ENCODE assay signal across 8 cellular contexts in genomic region chr3:107429330-107430181, GRCh38. TPM values are rescaled to one million over a fixed set of nuclear protein-coding genes. Genes with fewer than 3 reads are reported as not detected.
DNase-seq lines count a peak whose midpoint lies in the region; ATAC-seq, FAIRE-seq and TF ChIP-seq lines count a peak whose summit lies in the region.

No MANE protein-coding gene starts in this region.

- FAIRE-seq in RCC 7860 (lab: Jason Lieb, UNC): no peak

- H3K4me3 ChIP-seq in neural cell (ENCODE audit: low read length): no peak overlapping the region
- H3K4me3 ChIP-seq in suprapubic skin: peak overlapping the region; percentile 77

- ATAC-seq in GM21381 (IDR thresholded peaks at IDR 0.05; ENCODE audit: unreplicated experiment) (peak; percentile 36), foreskin keratinocyte (peak; percentile 76)

- peak; percentile 65 for DNase-seq in DMS 273 treated with DMSO at 0.1 percent for 48 hours (lab: John Stamatoyannopoulos, UW)
- DNase-seq in HS-27A (ENCODE audit: low read depth): peak; percentile 72
- DNase-seq in RCC 7860 (ENCODE audit: low spot score): peak; percentile 68
- DNase-seq in activated gamma-delta T cell treated with anti-CD3 and anti-CD28 coated beads, Interleukin-2, amount 50 U/mL, for 16 hours (ENCODE audit: low read depth): peak; percentile 39
- DNase-seq in foreskin keratinocyte: peak; percentile 59 to 74
- DNase-seq in suprapubic skin (ENCODE audit: low spot score in 2 of 2): peak; percentile 81 to 84

- H3K9me2 ChIP-seq in neural cell (ENCODE audit: insufficient read depth, low read length): no peaks in the 10 kb centered on the region

- no peak overlapping the region for H3K4me2 ChIP-seq in neural cell (ENCODE audit: low read length)

- no peak for TF ChIP-seq POLR2A in suprapubic skin (IDR thresholded peaks at IDR 0.05)

- no peaks in the 10 kb centered on the region for H3K79me2 ChIP-seq in neural cell (replicated peaks; ENCODE audit: insufficient read depth, low read length)

- no peak for TF ChIP-seq RAD21 in neural cell (conservative IDR thresholded peaks at IDR 0.05)

- TF ChIP-seq CTCF in foreskin keratinocyte (conservative IDR thresholded peaks at IDR 0.05) (peak; percentile 95), neural cell (IDR thresholded peaks at IDR 0.05; ENCODE audit: poor library complexity, severe bottlenecking) (peak; percentile 50), suprapubic skin (IDR thresholded peaks at IDR 0.05) (peak; percentile 64 to 85)

- no peaks in the 10 kb centered on the region for H3K36me3 ChIP-seq in neural cell (ENCODE audit: insufficient read depth, low read length)
- no peaks in the 10 kb centered on the region for H3K36me3 ChIP-seq in suprapubic skin

- no peak for TF ChIP-seq EP300 in neural cell (conservative IDR thresholded peaks at IDR 0.05; ENCODE audit: poor library complexity, severe bottlenecking)
- no peak for TF ChIP-seq EP300 in suprapubic skin (IDR thresholded peaks at IDR 0.05)

- H3K4me1 ChIP-seq in foreskin keratinocyte (peaks cover 10% of the 10 kb centered on the region), suprapubic skin (peaks cover 25% of the 10 kb centered on the region)

- no peak overlapping the region for H2AFZ ChIP-seq in neural cell (ENCODE audit: low read depth, low read length)

- no peak overlapping the region for H3K27ac ChIP-seq in foreskin keratinocyte
- no peak overlapping the region for H3K27ac ChIP-seq in neural cell (ENCODE audit: low read length)
- peak overlapping the region; percentile 12 for H3K27ac ChIP-seq in suprapubic skin

- H3K9me3 ChIP-seq in neural cell (ENCODE audit: low read length) (no peaks in the 10 kb centered on the region), suprapubic skin (no peaks in the 10 kb centered on the region)

- no peaks in the 10 kb centered on the region for H4K20me1 ChIP-seq in neural cell (ENCODE audit: insufficient read depth)

- H3K9ac ChIP-seq in neural cell (ENCODE audit: low read length): no peak overlapping the region

- 10% methylated on average over 37 of the region's 37 CpGs for WGBS in suprapubic skin

- H3K27me3 ChIP-seq in foreskin keratinocyte: no peaks in the 10 kb centered on the region
- peaks cover 40% of the 10 kb centered on the region for H3K27me3 ChIP-seq in neural cell (ENCODE audit: insufficient read depth, low read depth, low read length)
- no peaks in the 10 kb centered on the region for H3K27me3 ChIP-seq in suprapubic skin

- H3F3A ChIP-seq in neural cell (ENCODE audit: insufficient read depth, low read length, poor library complexity, severe bottlenecking): no peaks in the 10 kb centered on the region

TF ChIP-seq in neural cell, 6 proteins besides CTCF, POLR2A, EP300 and RAD21:
- TF ChIP-seq POLR2AphosphoS5 (IDR thresholded peaks at IDR 0.05): no peak
- no peak for TF ChIP-seq MXI1 (conservative IDR thresholded peaks at IDR 0.05; ENCODE audit: poor library complexity, severe bottlenecking)
- TF ChIP-seq TAF1 (IDR thresholded peaks at IDR 0.05; ENCODE audit: low read depth): no peak
- TF ChIP-seq REST (IDR thresholded peaks at IDR 0.05; ENCODE audit: borderline replicate concordance): no peak
- TF ChIP-seq SMC3 (conservative IDR thresholded peaks at IDR 0.05; ENCODE audit: poor library complexity): no peak

RNA-seq across cellular contexts. Expression of gene CCDC54, which starts 52.3 kb away (rescaled TPM):
- total RNA-seq in foreskin keratinocyte (not detected in 2 replicates), suprapubic skin (not detected)
- polyA plus RNA-seq in foreskin keratinocyte (not detected in 2 replicates), neural cell (not detected in 2 replicates)
- not detected in 2 replicates for polyA minus RNA-seq in neural cell
